In the genomic region with DNA sequence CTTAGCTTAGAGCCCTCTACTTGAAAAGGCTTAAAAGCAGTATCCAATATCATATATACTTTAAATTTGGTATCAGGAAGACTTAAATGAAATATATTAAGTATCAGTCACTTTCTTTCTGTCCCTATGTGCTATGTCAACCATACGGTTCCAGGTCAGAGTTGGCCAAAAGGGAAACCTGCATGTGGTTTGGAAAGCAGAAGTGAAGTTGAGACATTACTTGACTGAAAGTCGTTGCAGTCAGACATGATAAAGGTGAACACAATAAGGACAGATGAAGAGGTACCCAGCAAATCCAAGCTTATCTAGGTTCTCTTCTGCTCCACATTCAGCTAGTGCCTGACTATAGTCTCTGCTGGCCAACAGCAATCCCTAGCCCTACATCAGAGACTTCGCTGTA, we compare ENCODE assay signal across 18 cellular contexts.
DNase-seq lines count a peak whose midpoint lies in the region; ATAC-seq and TF ChIP-seq lines count a peak whose summit lies in the region.
"Had no signal": no experiment of that assay in that cellular context is flagged by ENCODE, and none has a peak within 500 bp of the region (broad histone marks: within the 10 kb centered on the region; RNA-seq: fewer than 3 reads in every experiment).

No MANE protein-coding gene starts in this region.

- TF ChIP-seq CTCF in left lung (IDR thresholded peaks at IDR 0.05), result no peak

- no peaks in the 10 kb centered on the region for H3K4me1 ChIP-seq in left lung
- H3K4me1 ChIP-seq: SJSA1, upper lobe of left lung had no signal

- no peak overlapping the region for H3K4me3 ChIP-seq in left lung
- H3K4me3 ChIP-seq: SJSA1, upper lobe of left lung had no signal

- no peak for DNase-seq in iPS-NIHi11 (ENCODE audit: low spot score)
- no peak for DNase-seq in left lung
- DNase-seq in RPMI8226, result no peak
- DNase-seq in kidney glomerular epithelial cell (lab: John Stamatoyannopoulos, UW), result no peak
- DNase-seq: activated CD8-positive, alpha-beta memory T cell treated with anti-CD3 and anti-CD28 coated beads, Interleukin-2, amount 50 U/mL, for 48 hours; activated naive CD8-positive, alpha-beta T cell treated with anti-CD3 and anti-CD28 coated beads, Interleukin-2, amount 10 ng/mL, durations not matched to agents 7 days and 5 days; Calu3; glutamatergic neuron; KG1; kidney; NCI-H1930; upper lobe of left lung had no signal

- intact Hi-C loops in left lung (cut with DNase I), result no loop called here

- H3K36me3 ChIP-seq in left lung, result no peaks in the 10 kb centered on the region
- H3K36me3 ChIP-seq: SJSA1, upper lobe of left lung had no signal

- peak; percentile 81 for ATAC-seq in GM18502 (IDR thresholded peaks at IDR 0.05; ENCODE audit: poor library complexity, unreplicated experiment)
- peak; percentile 72 for ATAC-seq in GM19452 (IDR thresholded peaks at IDR 0.05; ENCODE audit: unreplicated experiment)
- peak; percentile 50 for ATAC-seq in HG02763 (IDR thresholded peaks at IDR 0.05; ENCODE audit: unreplicated experiment)
- ATAC-seq in HG03520 (IDR thresholded peaks at IDR 0.05; ENCODE audit: unreplicated experiment), result peak; percentile 77
- ATAC-seq in left lung, result no peak
- ATAC-seq: WTC11 had no signal

- no peak overlapping the region for H3K27ac ChIP-seq in left lung
- H3K27ac ChIP-seq: SJSA1, upper lobe of left lung had no signal

- no peaks in the 10 kb centered on the region for H3K9me3 ChIP-seq in left lung
- H3K9me3 ChIP-seq: SJSA1, upper lobe of left lung had no signal

- H3K27me3 ChIP-seq in left lung, result no peaks in the 10 kb centered on the region
- H3K27me3 ChIP-seq: SJSA1, upper lobe of left lung had no signal
